Comparison of ENCODE assay signal across 23 cellular contexts in genomic region chr16:50371036-50371716, GRCh38. TPM values are rescaled to one million over a fixed set of nuclear protein-coding genes. Genes with fewer than 3 reads are reported as not detected.
DNase-seq lines count a peak whose midpoint lies in the region; ATAC-seq, FAIRE-seq and TF ChIP-seq lines count a peak whose summit lies in the region.
"Had no signal": no experiment of that assay in that cellular context is flagged by ENCODE, and none has a peak within 500 bp of the region (broad histone marks: within the 10 kb centered on the region; RNA-seq: fewer than 3 reads in every experiment).

No MANE protein-coding gene starts in this region.

- H3K79me1 ChIP-seq in H1 (ENCODE audit: low read depth, low read length) = 0 out of 2 replicates have a peak, but pooled peaks cover 3% of the 10 kb centered on the region

- CTCF ChIA-PET in H1 (lab: Charles Lee; ENCODE audit: partially characterized antibody) = interaction anchor here (0.8 to 6.6 kb wide), 15 partner anchors 11 to 300 kb away, joined by 3 to 31 read pairs (median 7); no protein-coding TSS in a partner anchor

- POLR2A ChIA-PET in H1 (lab: Charles Lee; ENCODE audit: partially characterized antibody) = interaction anchor here (1.2 kb wide), 1 partner anchor 76 kb away, joined by 3 read pairs; no protein-coding TSS in a partner anchor

- H3K27ac ChIP-seq in H1 (ENCODE audit: low read depth, low read length) (no peak overlapping the region), esophagus muscularis mucosa (replicated peaks in 1 of 4) (no peak overlapping the region), small intestine (ENCODE audit: low read depth in 1 of 2, low read length in 1 of 2) (no peak overlapping the region), heart left ventricle (no peak overlapping the region)
- H3K27ac ChIP-seq: BLaER1 had no signal

- no peak overlapping the region for H4K5ac ChIP-seq in H1 (ENCODE audit: insufficient read length, low read depth, low read length)

- H3K4me1 ChIP-seq in H1 (replicated peaks in 1 of 4; ENCODE audit: control insufficient read depth in 3 of 4, insufficient read depth in 4 of 4, low read length in 3 of 4) (peaks cover 0 to 6% (median 3%) of the 10 kb centered on the region in 4 experiments; a peak in 4 of 7 replicates), esophagus muscularis mucosa (peaks cover 24 to 50% (median 48%) of the 10 kb centered on the region in 4 donors), small intestine (ENCODE audit: control insufficient read depth in 2 of 2, insufficient read depth in 1 of 2, low read depth in 1 of 2, low read length in 1 of 2) (peaks cover 3 to 4% of the 10 kb centered on the region in 2 donors), heart left ventricle (peaks cover 7 to 34% (median 16%) of the 10 kb centered on the region in 12 donors)

- FAIRE-seq in H1 (lab: Jason Lieb, UNC) (no peak), small intestine (lab: Jason Lieb, UNC) (no peak)
- FAIRE-seq: A204.1, G401.6, GM12891, GM19239 had no signal

- no peak overlapping the region for H3K4ac ChIP-seq in H1 (replicated peaks; ENCODE audit: insufficient read length, low read depth, low read length)

- H3K27ac Mint-ChIP-seq in neural crest cell (ENCODE audit: unreplicated experiment) (no peak overlapping the region), type B pancreatic cell (no peak overlapping the region)

- TF ChIP-seq EP300 in H1 (IDR thresholded peaks at IDR 0.05; ENCODE audit: borderline replicate concordance in 1 of 2, low read depth in 2 of 2, low read length in 2 of 2) = no peak
- no peak for TF ChIP-seq EP300 in esophagus muscularis mucosa (IDR thresholded peaks at IDR 0.05)

- H3K14ac ChIP-seq in H1 (ENCODE audit: insufficient read length) = no peak overlapping the region

- H4K8ac ChIP-seq in H1 (ENCODE audit: extremely low read depth, insufficient read depth, low read length) = no peak overlapping the region

- H4K91ac ChIP-seq in H1 (replicated peaks; ENCODE audit: insufficient read length, low read length) = no peak overlapping the region

- WGBS in H1 (ENCODE audit: extremely low coverage in 1 of 2, insufficient coverage in 1 of 2, insufficient read length in 1 of 2, insufficient replicate concordance in 2 of 2, low coverage in 1 of 2, low lambda C conversion rate in 2 of 2, missing lambda C conversion rate in 1 of 2), 2 experiments = 89% methylated on average over 4 of the region's 4 CpGs; no CpG with 5 or more reads in 1 of the 2 experiments
- 92% methylated on average over 4 of the region's 4 CpGs for WGBS in esophagus muscularis mucosa
- 73 to 88% (median 77%) methylated on average over 4 of the region's 4 CpGs for WGBS in small intestine, 3 donors
- WGBS in heart left ventricle, 4 donors = 92 to 95% (median 93%) methylated on average over 4 of the region's 4 CpGs

- H2BK120ac ChIP-seq in H1 (replicated peaks; ENCODE audit: low read depth, low read length) = no peak overlapping the region

- no peak overlapping the region for H3K56ac ChIP-seq in H1 (replicated peaks; ENCODE audit: insufficient read length, low read depth, low read length)

- no peaks in the 10 kb centered on the region for H3K9me3 ChIP-seq in H1 (ENCODE audit: insufficient read depth in 2 of 2, low read depth in 1 of 2, low read length in 1 of 2)
- no peaks in the 10 kb centered on the region for H3K9me3 ChIP-seq in esophagus muscularis mucosa
- H3K9me3 ChIP-seq in small intestine (ENCODE audit: control insufficient read depth, low read depth) = no peaks in the 10 kb centered on the region
- no peaks in the 10 kb centered on the region for H3K9me3 ChIP-seq in heart left ventricle
- H3K9me3 ChIP-seq: BE2C, BLaER1 had no signal

- H3K4me3 Mint-ChIP-seq in neural crest cell = peak overlapping the region; percentile 82
- no peak overlapping the region for H3K4me3 Mint-ChIP-seq in type B pancreatic cell
- H3K4me3 Mint-ChIP-seq: CD14-positive monocyte had no signal

- TF ChIP-seq CTCF in H1 (IDR thresholded peaks at IDR 0.05; ENCODE audit: control extremely low read depth in 1 of 3, insufficient read depth in 1 of 3, low read depth in 1 of 3, low read length in 3 of 3) (no peak), esophagus muscularis mucosa (IDR thresholded peaks at IDR 0.05) (no peak), neural crest cell (conservative IDR thresholded peaks at IDR 0.05) (no peak), heart left ventricle (IDR thresholded peaks at IDR 0.05) (no peak), type B pancreatic cell (conservative IDR thresholded peaks at IDR 0.05) (no peak)

- H3K23ac ChIP-seq in H1 (ENCODE audit: insufficient read length) = no peak overlapping the region

- no peaks in the 10 kb centered on the region for H3K27me3 Mint-ChIP-seq in neural crest cell (ENCODE audit: low read depth)
- H3K27me3 Mint-ChIP-seq in type B pancreatic cell = peaks cover 4% of the 10 kb centered on the region

- no peak overlapping the region for H3K18ac ChIP-seq in H1 (ENCODE audit: extremely low read depth, low read length)

- TF ChIP-seq POLR2A in H1 (IDR thresholded peaks at IDR 0.05; ENCODE audit: control extremely low read depth in 1 of 2, low read depth in 2 of 2, low read length in 2 of 2) = no peak
- TF ChIP-seq POLR2A in esophagus muscularis mucosa (IDR thresholded peaks at IDR 0.05; ENCODE audit: low read depth) = no peak
- no peak for TF ChIP-seq POLR2A in heart left ventricle (IDR thresholded peaks at IDR 0.05)

- H2BK15ac ChIP-seq in H1 (ENCODE audit: low read length) = 0 out of 2 replicates have a peak overlapping the region, but pooled peaks have one; percentile 11

- H3K36me3 Mint-ChIP-seq in neural crest cell (ENCODE audit: low read depth) = no peaks in the 10 kb centered on the region
- peaks cover 8% of the 10 kb centered on the region for H3K36me3 Mint-ChIP-seq in type B pancreatic cell
- H3K36me3 Mint-ChIP-seq: CD14-positive monocyte had no signal

- H3K4me2 ChIP-seq in H1 (ENCODE audit: insufficient read depth in 1 of 2, low read depth in 2 of 2, low read length in 2 of 2) = no peak overlapping the region
- H3K4me2 ChIP-seq: BLaER1 had no signal

- no peak overlapping the region for H2BK20ac ChIP-seq in H1 (ENCODE audit: low read length)

- no peak overlapping the region for H2BK5ac ChIP-seq in H1 (ENCODE audit: low read depth, low read length)

- H3K27me3 ChIP-seq in H1 (replicated peaks in 1 of 4; ENCODE audit: control insufficient read depth in 3 of 4, extremely low read depth in 1 of 4, insufficient read depth in 3 of 4, low read length in 3 of 4) (no peaks in the 10 kb centered on the region), esophagus muscularis mucosa (no peaks in the 10 kb centered on the region), small intestine (ENCODE audit: control insufficient read depth in 2 of 2, insufficient read depth in 2 of 2, low read length in 2 of 2) (peaks cover 0 to 3% of the 10 kb centered on the region in 2 donors), heart left ventricle (no peaks in the 10 kb centered on the region)
- H3K27me3 ChIP-seq: BE2C, BLaER1 had no signal

- intact Hi-C loops in esophagus muscularis mucosa (cut with DNase I) (no loop called here), heart left ventricle (cut with DNase I) (loop anchor here in 8 of 10 donors (2.0 to 10.0 kb wide), 6 partner anchors 174 to 434 kb away; partner anchors contain the start of gene NKD1 (in 1 of the 8))

- H3K79me2 ChIP-seq in H1 (ENCODE audit: control insufficient read depth in 1 of 2, insufficient read depth in 2 of 2, low read length in 2 of 2) = peaks cover 2 to 21% of the 10 kb centered on the region in 2 experiments; a peak in 3 of 4 replicates

- H4K20me1 ChIP-seq in H1 (replicated peaks in 1 of 2; ENCODE audit: control insufficient read depth in 1 of 2, insufficient read depth in 2 of 2, low read length in 2 of 2) = no peaks in the 10 kb centered on the region

- DNase-seq in H1 (ENCODE audit: low read depth in 1 of 2, low spot score in 2 of 2) = no peak
- DNase-seq in esophagus muscularis mucosa (ENCODE audit: extremely low spot score) = peak; percentile 83
- DNase-seq in neural crest cell (ENCODE audit: low read depth, low spot score) = no peak
- peak; percentile 58 for DNase-seq in small intestine
- no peak for DNase-seq in heart left ventricle
- DNase-seq in type B pancreatic cell (ENCODE audit: extremely low spot score, unreplicated experiment) = no peak
- DNase-seq in DMS79 (lab: John Stamatoyannopoulos, UW) = no peak
- DNase-seq: 8988T; ACHN; BE2C; CD4-positive, alpha-beta memory T cell; CD4-positive, CD25-positive, alpha-beta regulatory T cell; CD8-positive, alpha-beta memory T cell; DMS 273 treated with DMSO at 0.1 percent for 48 hours; DMS153; DMS79 treated with DMSO at 0.1 percent for 48 hours; GF-D8 had no signal

- H3K36me3 ChIP-seq in H1 (ENCODE audit: control insufficient read depth in 2 of 4, insufficient read depth in 4 of 4, low read length in 3 of 4) (peaks cover 0 to 8% (median under 1%) of the 10 kb centered on the region in 4 experiments; a peak in 2 of 8 replicates), esophagus muscularis mucosa (no peaks in the 10 kb centered on the region), small intestine (ENCODE audit: control insufficient read depth in 2 of 2, insufficient read depth in 2 of 2, low read length in 2 of 2) (no peaks in the 10 kb centered on the region), heart left ventricle (peaks cover 0 to 10% (median 5%) of the 10 kb centered on the region in 9 donors)

- H3K4me1 Mint-ChIP-seq in neural crest cell (peaks cover 49% of the 10 kb centered on the region), type B pancreatic cell (ENCODE audit: unreplicated experiment) (peaks cover 40% of the 10 kb centered on the region)

- H3K4me3 ChIP-seq in H1 (ENCODE audit: extremely low read depth in 1 of 4, insufficient read depth in 2 of 4, low read depth in 3 of 4, low read length in 4 of 4) = no peak overlapping the region
- no peak overlapping the region for H3K4me3 ChIP-seq in esophagus muscularis mucosa
- no peak overlapping the region for H3K4me3 ChIP-seq in small intestine (ENCODE audit: low read depth in 1 of 2, low read length in 2 of 2)
- no peak overlapping the region for H3K4me3 ChIP-seq in heart left ventricle
- H3K4me3 ChIP-seq: BLaER1 had no signal

- no peak overlapping the region for H2AFZ ChIP-seq in H1 (ENCODE audit: low read length)

- H3K9me3 Mint-ChIP-seq in neural crest cell (peaks cover 2% of the 10 kb centered on the region), type B pancreatic cell (no peaks in the 10 kb centered on the region)
- H3K9me3 Mint-ChIP-seq: CD4-positive, CD25-positive, alpha-beta regulatory T cell had no signal

- H2AK5ac ChIP-seq in H1 (ENCODE audit: low read depth, low read length) = 0 out of 2 replicates have a peak overlapping the region, but pooled peaks have one; percentile 24

- H3K9ac ChIP-seq in H1 (replicated peaks in 1 of 4; ENCODE audit: extremely low read depth in 1 of 4, low read depth in 3 of 4, low read length in 3 of 4) = no peak overlapping the region
- H3K9ac ChIP-seq: BLaER1 had no signal

- no peak overlapping the region for H2BK12ac ChIP-seq in H1 (ENCODE audit: low read depth, low read length)

- H3K23me2 ChIP-seq in H1 (ENCODE audit: low read depth, low read length) = peaks cover 4% of the 10 kb centered on the region; the same call in 1 of the 2 replicates

- ATAC-seq in heart left ventricle = no peak

- TF ChIP-seq RAD21 in H1 (IDR thresholded peaks at IDR 0.05 in 1 of 2, conservative IDR thresholded peaks at IDR 0.05 in 1 of 2; ENCODE audit: low read depth in 2 of 2, low read length in 2 of 2) = no peak

RNA-seq across cellular contexts. Expression of gene BRD7, which starts 2.4 kb away (rescaled TPM):
- total RNA-seq in H1 (2021; fragmentation: NEBNext Ultra II Directional; extraction: Animal tissue kit (Norgen Biotek cat#: 25700)) = 119 and 120 TPM in 2 replicates
- polyA plus RNA-seq in H1 (2011; rRNA removed) (27.7 and 42.5 TPM in 2 replicates), small intestine (10 to 100 TPM; 40.7 to 44.6 (median 42.3) TPM), heart left ventricle (10 to 100 TPM; 35.5 to 43.7 TPM)
- polyA plus RNA-seq in H1 (2011; cell fraction: cytosol; rRNA removed) = 45.8 TPM
- polyA plus RNA-seq in H1 (2011; cell fraction: nucleus; rRNA removed) = 101 TPM
- 76.6 to 117 TPM (median 91.0 TPM) in 4 replicates for polyA plus RNA-seq in H1 (2012, experiment 1 of 2)
- polyA plus RNA-seq in H1 (2012, experiment 2 of 2) = 11.0 TPM
- 160 TPM for polyA plus RNA-seq in H1 (2013, experiment 1 of 2)
- polyA plus RNA-seq in H1 (2013, experiment 2 of 2) = 158 TPM
- 69.2 and 75.1 TPM in 2 replicates for polyA minus RNA-seq in H1 (2011; rRNA and poly(A)+ RNA removed)
- 31.0 TPM for polyA minus RNA-seq in H1 (2011; cell fraction: cytosol; rRNA and poly(A)+ RNA removed)
- 169 TPM for polyA minus RNA-seq in H1 (2011; cell fraction: nucleus; rRNA and poly(A)+ RNA removed)
- total RNA-seq in esophagus muscularis mucosa (10 to 100 TPM; 49.5 to 68.1 (median 56.5) TPM), neural crest cell (130 and 163 TPM in 2 replicates), heart left ventricle (10 to 100 TPM; 29.8 to 49.7 (median 45.3) TPM), type B pancreatic cell (ENCODE audit: low replicate concordance) (88.6 and 98.2 TPM in 2 replicates)

Comparison
In these comparisons a context has a peak if more than half of its experiments do, and no peak if none do; other contexts are left out.
1. DNase-seq: peak in esophagus muscularis mucosa (single experiment) and small intestine (single experiment); none in H1 (0 of 2), neural crest cell (single experiment), heart left ventricle (0 of 5), type B pancreatic cell (single experiment) and DMS79 (single experiment).